In genomic region chr6:82270791-82271392, GRCh38 we compare ENCODE assay signal across 8 cellular contexts. TPM values are rescaled to one million over a fixed set of nuclear protein-coding genes. Genes with fewer than 3 reads are reported as not detected.
DNase-seq lines count a peak whose midpoint lies in the region; ATAC-seq and TF ChIP-seq lines count a peak whose summit lies in the region.

No MANE protein-coding gene starts in this region.

- H3K27me3 ChIP-seq in left ventricle myocardium inferior (ENCODE audit: low read depth) (peaks cover 5% of the 10 kb centered on the region), brain microvascular endothelial cell (replicated peaks) (no peaks in the 10 kb centered on the region), right lobe of liver (no peaks in the 10 kb centered on the region)

- intact Hi-C loops in left ventricle myocardium inferior (cut with micrococcal nuclease) (loop anchor here (5.0 kb wide), 1 partner anchor 786 kb away; no protein-coding TSS in a partner anchor), Right ventricle myocardium inferior (cut with DNase I) (loop anchor here (2.0 kb wide), 1 partner anchor 786 kb away; no protein-coding TSS in a partner anchor), right lobe of liver (cut with DNase I) (loop anchor here in 1 of 2 donors (10.0 kb wide), 1 partner anchor 784 kb away; no protein-coding TSS in a partner anchor)

- H3K9me3 ChIP-seq in left ventricle myocardium inferior (replicated peaks) (no peaks in the 10 kb centered on the region), right lobe of liver (no peaks in the 10 kb centered on the region)

- no peak for ATAC-seq in Right ventricle myocardium inferior
- peak; percentile 56 for ATAC-seq in HG02610 (IDR thresholded peaks at IDR 0.05; ENCODE audit: unreplicated experiment)
- peak; percentile 62 to 76 (median 72) for ATAC-seq in right lobe of liver

- H3K27ac ChIP-seq in left ventricle myocardium inferior (replicated peaks) (no peak overlapping the region), brain microvascular endothelial cell (no peak overlapping the region), right lobe of liver (no peak overlapping the region)

- DNase-seq in left ventricle myocardium inferior: no peak
- DNase-seq in Right ventricle myocardium inferior (ENCODE audit: missing footprints): no peak
- peak; percentile 15 for DNase-seq in NCI-H2227 (lab: John Stamatoyannopoulos, UW; ENCODE audit: unreplicated experiment)
- DNase-seq in brain microvascular endothelial cell: no peak
- DNase-seq in right lobe of liver: no peak
- no peak for DNase-seq in T1000 (lab: John Stamatoyannopoulos, UW)
- DNase-seq in NCI-H187 treated with DMSO at 0.1 percent for 48 hours (lab: John Stamatoyannopoulos, UW): no peak

- no peak for TF ChIP-seq POLR2A in right lobe of liver (IDR thresholded peaks at IDR 0.05)

- no peak overlapping the region for H3K4me3 ChIP-seq in left ventricle myocardium inferior
- H3K4me3 ChIP-seq in brain microvascular endothelial cell (ENCODE audit: low read depth, low read length): no peak overlapping the region
- no peak overlapping the region for H3K4me3 ChIP-seq in right lobe of liver

- H3K36me3 ChIP-seq in left ventricle myocardium inferior: no peaks in the 10 kb centered on the region
- H3K36me3 ChIP-seq in brain microvascular endothelial cell (replicated peaks): no peaks in the 10 kb centered on the region
- no peaks in the 10 kb centered on the region for H3K36me3 ChIP-seq in right lobe of liver

- WGBS in right lobe of liver (ENCODE audit: insufficient coverage, low coverage, low lambda C conversion rate, missing lambda C conversion rate): 65% methylated on average over 5 of the region's 5 CpGs

- in situ Hi-C loops in brain microvascular endothelial cell (cut with HindIII; ENCODE audit: low pct_ligation_motif_present, low sequenced_read_pairs): no loop called here

- H3K4me1 ChIP-seq in left ventricle myocardium inferior (no peaks in the 10 kb centered on the region), right lobe of liver (no peaks in the 10 kb centered on the region)

- TF ChIP-seq CTCF in left ventricle myocardium inferior (IDR thresholded peaks at IDR 0.05; ENCODE audit: borderline replicate concordance) (peak; percentile 74), brain microvascular endothelial cell (IDR thresholded peaks at IDR 0.05; ENCODE audit: low read depth, low read length, missing control alignments) (peak; percentile 44), right lobe of liver (IDR thresholded peaks at IDR 0.05) (peak; percentile 62 to 78 (median 71))

RNA-seq across cellular contexts. Expression of gene IBTK, which starts 23.3 kb away (rescaled TPM):
- total RNA-seq in left ventricle myocardium inferior (28.5 TPM), Right ventricle myocardium inferior (27.6 TPM), right lobe of liver (10 to 100 TPM; 24.9 to 44.5 (median 28.9) TPM)
